ENCODE assay signal across 12 cellular contexts in the genomic region with DNA sequence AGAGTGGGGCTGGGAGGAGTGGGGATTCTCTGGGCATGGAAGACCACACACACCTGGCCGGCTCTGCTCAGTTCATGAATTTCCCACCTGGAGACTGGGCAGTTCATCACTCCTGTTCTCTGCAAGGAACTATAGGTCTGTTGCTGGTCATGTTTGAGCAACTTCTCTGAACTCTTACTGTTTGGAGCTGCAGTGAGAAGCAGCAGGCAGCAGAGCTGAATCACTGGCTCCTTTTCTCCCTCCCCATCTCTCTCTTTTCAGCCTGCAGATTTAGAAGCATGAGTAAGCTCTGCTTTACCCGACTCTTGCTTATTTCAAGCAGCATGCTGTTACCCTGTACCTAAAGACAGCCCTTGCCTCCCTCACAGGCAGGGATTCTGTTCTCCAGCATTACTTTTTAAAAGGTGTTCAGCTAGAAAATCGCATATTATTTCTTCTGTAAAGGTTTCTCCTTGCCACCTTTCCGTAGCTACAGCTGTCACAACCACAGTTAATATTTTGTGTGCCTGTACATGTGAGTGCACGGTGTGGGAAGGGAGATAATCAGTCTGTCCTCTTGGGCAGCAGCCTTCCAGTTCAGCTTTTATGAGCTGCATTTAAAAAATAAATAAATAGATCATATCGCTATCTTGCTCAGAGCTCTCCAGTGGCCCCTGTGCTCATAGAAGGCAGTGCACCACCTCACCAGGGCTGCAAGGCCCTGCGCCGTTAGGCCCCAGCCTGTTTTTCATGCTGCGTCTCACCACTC.
DNase-seq lines count a peak whose midpoint lies in the region; ATAC-seq and TF ChIP-seq lines count a peak whose summit lies in the region.
"Had no signal": no experiment of that assay in that cellular context is flagged by ENCODE, and none has a peak within 500 bp of the region (broad histone marks: within the 10 kb centered on the region; RNA-seq: fewer than 3 reads in every experiment).

No MANE protein-coding gene starts in this region.

- DNase-seq in activated CD8-positive, alpha-beta memory T cell treated with anti-CD3 and anti-CD28 coated beads, Interleukin-2, amount 10 ng/mL, durations not matched to agents 7 days and 5 days: peak; percentile 25
- no peak for DNase-seq in activated CD8-positive, alpha-beta memory T cell treated with anti-CD3 and anti-CD28 coated beads, Interleukin-2, amount 50 U/mL, for 48 hours
- DNase-seq in hepatocyte (ENCODE audit: low spot score) (peak; percentile 24), type B pancreatic cell (ENCODE audit: extremely low spot score, unreplicated experiment) (no peak), GF-D8 (lab: John Stamatoyannopoulos, UW) (no peak), NCI-H187 (lab: John Stamatoyannopoulos, UW) (no peak)
- DNase-seq: activated CD4-positive, alpha-beta T cell treated with anti-CD3 and anti-CD28 coated beads, Interleukin-2, amount 50 U/mL, for 48 hours; CD4-positive, CD25-positive, alpha-beta regulatory T cell; central memory CD4-positive, alpha-beta T cell; spleen had no signal

- no peaks in the 10 kb centered on the region for H3K27me3 Mint-ChIP-seq in activated CD8-positive, alpha-beta memory T cell treated with anti-CD3 and anti-CD28 coated beads, Interleukin-2, amount 10 ng/mL, durations not matched to agents 7 days and 5 days
- H3K27me3 Mint-ChIP-seq in type B pancreatic cell: no peaks in the 10 kb centered on the region
- H3K27me3 Mint-ChIP-seq: CD4-positive, CD25-positive, alpha-beta regulatory T cell had no signal

- H3K36me3 Mint-ChIP-seq in activated CD8-positive, alpha-beta memory T cell treated with anti-CD3 and anti-CD28 coated beads, Interleukin-2, amount 10 ng/mL, durations not matched to agents 7 days and 5 days: no peaks in the 10 kb centered on the region
- no peaks in the 10 kb centered on the region for H3K36me3 Mint-ChIP-seq in type B pancreatic cell

- CTCF ChIA-PET in activated CD8-positive, alpha-beta memory T cell treated with anti-CD3 and anti-CD28 coated beads, Interleukin-2, amount 10 ng/mL, durations not matched to agents 7 days and 5 days (lab: Charles Lee): no interaction called here

- no peaks in the 10 kb centered on the region for H4K20me1 ChIP-seq in hepatocyte (ENCODE audit: insufficient read depth, poor library complexity, severe bottlenecking)

- H3K4me2 ChIP-seq in hepatocyte: no peak overlapping the region

- no peaks in the 10 kb centered on the region for H3K9me3 Mint-ChIP-seq in activated CD8-positive, alpha-beta memory T cell treated with anti-CD3 and anti-CD28 coated beads, Interleukin-2, amount 10 ng/mL, durations not matched to agents 7 days and 5 days (ENCODE audit: low read depth)
- H3K9me3 Mint-ChIP-seq in type B pancreatic cell: no peaks in the 10 kb centered on the region

- no peak overlapping the region for H3K27ac ChIP-seq in hepatocyte
- H3K27ac ChIP-seq: spleen had no signal

- H3K4me1 Mint-ChIP-seq in activated CD8-positive, alpha-beta memory T cell treated with anti-CD3 and anti-CD28 coated beads, Interleukin-2, amount 10 ng/mL, durations not matched to agents 7 days and 5 days: no peaks in the 10 kb centered on the region
- no peaks in the 10 kb centered on the region for H3K4me1 Mint-ChIP-seq in type B pancreatic cell (ENCODE audit: unreplicated experiment)
- H3K4me1 Mint-ChIP-seq: CD4-positive, CD25-positive, alpha-beta regulatory T cell had no signal

- no peaks in the 10 kb centered on the region for H3K4me1 ChIP-seq in hepatocyte (ENCODE audit: insufficient read depth)
- H3K4me1 ChIP-seq: spleen had no signal

- H3K4me3 ChIP-seq in WI38 (ENCODE audit: low read depth, low read length) (no peak overlapping the region), hepatocyte (no peak overlapping the region)
- H3K4me3 ChIP-seq: spleen had no signal

- H3K79me2 ChIP-seq in hepatocyte: no peaks in the 10 kb centered on the region

- peak; percentile 47 for TF ChIP-seq CTCF in WI38 (IDR thresholded peaks at IDR 0.05; ENCODE audit: low read depth, low read length)
- peak; percentile 19 for TF ChIP-seq CTCF in hepatocyte (IDR thresholded peaks at IDR 0.05; ENCODE audit: poor library complexity)
- TF ChIP-seq CTCF in type B pancreatic cell (conservative IDR thresholded peaks at IDR 0.05): peak; percentile 16

- H3K27me3 ChIP-seq in hepatocyte: no peaks in the 10 kb centered on the region
- H3K27me3 ChIP-seq: spleen had no signal

- no peaks in the 10 kb centered on the region for H3K9me3 ChIP-seq in hepatocyte (ENCODE audit: low read depth)
- H3K9me3 ChIP-seq: spleen had no signal

- WGBS in hepatocyte (ENCODE audit: low lambda C conversion rate, missing lambda C conversion rate): 70% methylated on average over 9 of the region's 9 CpGs

- no peak overlapping the region for H3K4me3 Mint-ChIP-seq in activated CD8-positive, alpha-beta memory T cell treated with anti-CD3 and anti-CD28 coated beads, Interleukin-2, amount 10 ng/mL, durations not matched to agents 7 days and 5 days
- no peak overlapping the region for H3K4me3 Mint-ChIP-seq in type B pancreatic cell
- H3K4me3 Mint-ChIP-seq: CD4-positive, CD25-positive, alpha-beta regulatory T cell had no signal

- no peaks in the 10 kb centered on the region for H3K9me2 ChIP-seq in hepatocyte (replicated peaks; ENCODE audit: insufficient read depth)

- H3K36me3 ChIP-seq in hepatocyte (replicated peaks; ENCODE audit: insufficient read depth, low read depth): no peaks in the 10 kb centered on the region
- H3K36me3 ChIP-seq: spleen had no signal

- H3K27ac Mint-ChIP-seq in activated CD8-positive, alpha-beta memory T cell treated with anti-CD3 and anti-CD28 coated beads, Interleukin-2, amount 10 ng/mL, durations not matched to agents 7 days and 5 days: no peak overlapping the region
- no peak overlapping the region for H3K27ac Mint-ChIP-seq in type B pancreatic cell

- ATAC-seq in activated CD8-positive, alpha-beta memory T cell treated with anti-CD3 and anti-CD28 coated beads, Interleukin-2, amount 10 ng/mL, durations not matched to agents 7 days and 5 days: no peak
- no peak for ATAC-seq in HG02852 (IDR thresholded peaks at IDR 0.05; ENCODE audit: unreplicated experiment)

- no peak overlapping the region for H2AFZ ChIP-seq in hepatocyte

Comparison
In these comparisons a context has a peak if more than half of its experiments do, and no peak if none do; other contexts are left out.
1. DNase-seq: peak in activated CD8-positive, alpha-beta memory T cell treated with anti-CD3 and anti-CD28 coated beads, Interleukin-2, amount 10 ng/mL, durations not matched to agents 7 days and 5 days (single experiment) and hepatocyte (single experiment); none in activated CD8-positive, alpha-beta memory T cell treated with anti-CD3 and anti-CD28 coated beads, Interleukin-2, amount 50 U/mL, for 48 hours (single experiment), type B pancreatic cell (single experiment), GF-D8 (single experiment) and NCI-H187 (0 of 2).
2. Peak in every context shown above with its lines, with median percentiles within 50 percentile points of each other: CTCF ChIP-seq.